1 cellular context compared by ENCODE assay signal in the genomic region with DNA sequence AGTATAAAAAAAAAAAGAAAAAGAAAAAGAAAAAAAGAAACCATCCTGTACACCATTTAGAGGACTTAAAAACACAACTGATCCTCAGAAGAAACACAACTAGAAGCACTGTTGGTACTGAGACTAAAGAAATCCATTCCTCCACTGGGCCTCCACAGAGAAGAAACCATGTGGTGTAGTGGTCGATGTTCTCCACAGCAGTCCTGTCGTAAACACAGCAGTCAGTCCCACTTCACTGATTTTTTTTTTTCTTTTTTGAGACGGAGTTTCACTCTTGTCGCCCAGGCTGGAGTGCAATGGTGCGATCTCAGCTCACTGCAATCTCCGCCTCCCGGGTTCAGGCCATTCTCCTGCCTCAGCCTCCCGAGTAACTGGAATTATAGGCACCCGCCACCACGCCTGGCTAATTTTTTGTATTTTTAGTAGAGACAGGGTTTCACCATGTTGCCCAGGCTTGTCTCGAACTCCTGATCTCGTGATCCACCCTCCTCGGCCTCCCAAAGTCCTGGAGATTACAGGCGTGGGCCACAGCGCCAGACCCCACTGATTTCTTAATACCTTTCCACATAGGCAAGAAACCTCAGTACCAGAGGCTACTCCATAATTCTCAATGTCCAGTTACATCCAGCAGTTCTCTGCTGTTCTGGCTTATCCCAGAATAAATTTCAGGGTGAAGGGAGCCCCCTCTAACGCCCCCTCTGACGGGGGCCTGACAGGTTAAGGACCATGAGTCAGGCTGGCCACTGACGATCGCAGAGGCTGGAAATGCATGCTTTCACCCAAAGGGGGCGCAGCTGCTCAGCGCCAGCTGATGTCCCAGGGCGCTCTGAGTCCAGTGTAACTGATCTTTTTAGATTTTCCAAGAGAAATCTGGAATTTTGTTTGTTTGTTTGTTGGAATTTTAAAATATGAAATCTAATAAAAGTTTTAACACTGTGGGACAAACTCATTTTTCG.
TF ChIP-seq lines count a peak whose summit lies in the region.

No MANE protein-coding gene starts in this region.

TF ChIP-seq in GM12878, 131 proteins besides CTCF, POLR2A, EP300 and RAD21:
- TF ChIP-seq HDAC6 (IDR thresholded peaks at IDR 0.05; ENCODE audit: unreplicated experiment) (no peak), SMC3 (IDR thresholded peaks at IDR 0.05; ENCODE audit: borderline replicate concordance, low read length) (0 out of 2 replicates have a peak, but pooled peaks have one; percentile 14), ATF7 (IDR thresholded peaks at IDR 0.05; ENCODE audit: low read depth) (no peak)
